17 cellular contexts compared by ENCODE assay signal in the genomic region with DNA sequence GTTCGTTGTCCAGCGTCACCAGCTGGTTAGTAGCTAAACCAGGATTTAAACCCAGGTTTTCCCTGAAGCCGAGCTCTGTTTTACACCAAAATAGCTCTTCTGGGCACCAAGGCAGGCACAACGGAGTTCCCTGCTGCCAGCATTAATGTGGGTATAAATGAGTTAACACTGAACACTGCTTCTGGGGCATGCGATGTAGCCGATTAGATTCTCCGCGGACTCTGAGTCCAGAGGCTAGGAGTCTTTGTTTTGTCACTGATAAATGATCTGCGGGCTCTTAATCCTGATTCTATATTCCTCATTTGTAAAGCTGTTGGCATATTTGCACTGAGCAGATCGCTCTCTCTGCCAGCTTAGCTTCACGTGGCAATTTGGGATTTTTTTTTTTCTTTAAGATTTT. TPM values are rescaled to one million over a fixed set of nuclear protein-coding genes. Genes with fewer than 3 reads are reported as not detected.
DNase-seq lines count a peak whose midpoint lies in the region; ATAC-seq, FAIRE-seq and TF ChIP-seq lines count a peak whose summit lies in the region.
"Had no signal": no experiment of that assay in that cellular context is flagged by ENCODE, and none has a peak within 500 bp of the region (broad histone marks: within the 10 kb centered on the region; RNA-seq: fewer than 3 reads in every experiment).

No MANE protein-coding gene starts in this region.

- H3K4me3 ChIP-seq in A549 (no peak overlapping the region), dorsolateral prefrontal cortex (peak overlapping the region in 57 of 59 donors; percentile 5 to 67 (median 41)), pancreas (no peak overlapping the region)
- H3K4me3 ChIP-seq: spleen, tibial nerve had no signal

- TF ChIP-seq RAD21 in A549 (conservative IDR thresholded peaks at IDR 0.05 in 1 of 2, IDR thresholded peaks at IDR 0.05 in 1 of 2) = no peak

- 0 out of 3 replicates have a peak, but pooled peaks cover 3% of the 10 kb centered on the region for H3K9me3 ChIP-seq in A549
- H3K9me3 ChIP-seq in pancreas = no peaks in the 10 kb centered on the region

- no peak for TF ChIP-seq POLR2A in A549 (IDR thresholded peaks at IDR 0.05; ENCODE audit: low read length)

- ATAC-seq in A549 (no peak; a peak in 2 of 6 replicates), pancreas (peak; percentile 30 to 67 (median 57))
- ATAC-seq: activated CD4-positive, alpha-beta T cell treated with anti-CD3 and anti-CD28 coated beads for 36 hours had no signal

- TF ChIP-seq EP300 in A549 (IDR thresholded peaks at IDR 0.05) = no peak

- H3K4me1 ChIP-seq in A549 (peaks cover 15% of the 10 kb centered on the region), pancreas (peaks cover 0 to 4% (median 0%) of the 10 kb centered on the region in 3 donors)
- H3K4me1 ChIP-seq: parathyroid adenoma had no signal

- TF ChIP-seq CTCF in A549 (IDR thresholded peaks at IDR 0.05) = no peak
- TF ChIP-seq CTCF in dorsolateral prefrontal cortex (IDR thresholded peaks at IDR 0.05 in 54 of 56, conservative IDR thresholded peaks at IDR 0.05 in 2 of 56; ENCODE audit: low read depth in 1 of 56, partially characterized antibody in 56 of 56) = no peak
- no peak for TF ChIP-seq CTCF in pancreas (IDR thresholded peaks at IDR 0.05)

- FAIRE-seq in A549 (lab: Jason Lieb, UNC) = no peak
- FAIRE-seq in pancreas (lab: Jason Lieb, UNC) = no peak
- FAIRE-seq: colon had no signal

- no peak for DNase-seq in A549 (ENCODE audit: low read depth in 1 of 2, low spot score in 1 of 2)
- peak; percentile 32 for DNase-seq in NCI-H69 (lab: John Stamatoyannopoulos, UW)
- peak in 2 of 10 donors; percentile 25 to 40 for DNase-seq in dorsolateral prefrontal cortex
- DNase-seq in pancreas = no peak
- DNase-seq in activated T-cell treated with anti-CD3 and anti-CD28 coated beads for 4 hours = no peak
- no peak for DNase-seq in pons (ENCODE audit: low spot score)
- no peak for DNase-seq in NCI-H1694 (lab: John Stamatoyannopoulos, UW)
- no peak for DNase-seq in NCI-H2081 treated with DMSO at 0.1 percent for 48 hours (lab: John Stamatoyannopoulos, UW)
- DNase-seq: ACHN; activated CD4-positive, alpha-beta T cell treated with anti-CD3 and anti-CD28 coated beads for 36 hours; activated gamma-delta T cell treated with Interleukin-2 at 50 U/mL for 16 hours; NCI-H1694 treated with DMSO at 0.1 percent for 48 hours; T-helper 9 cell had no signal

- H3K27me3 ChIP-seq in dorsolateral prefrontal cortex = no peaks in the 10 kb centered on the region
- H3K27me3 ChIP-seq in pancreas = no peaks in the 10 kb centered on the region
- H3K27me3 ChIP-seq: tibial nerve had no signal

- no peaks in the 10 kb centered on the region for H3K36me3 ChIP-seq in pancreas
- H3K36me3 ChIP-seq: spleen, tibial nerve had no signal

- H3K27ac ChIP-seq in A549 (peak overlapping the region; percentile 63 to 77; a peak in 5 of 6 replicates), dorsolateral prefrontal cortex (peak overlapping the region in 19 of 59 donors; percentile 1 to 75 (median 21)), pancreas (peak overlapping the region in 1 of 4 donors; percentile 10)
- H3K27ac ChIP-seq: parathyroid adenoma, tibial nerve had no signal

- POLR2A ChIA-PET in A549 (lab: Yijun Ruan, JAX) = interaction anchor here (0.7 kb wide), 1 partner anchor 52 kb away, joined by 3 read pairs; no protein-coding TSS in a partner anchor

- intact Hi-C loops in dorsolateral prefrontal cortex (cut with DNase I) = loop anchor here in 1 of 2 donors (10.0 kb wide), 1 partner anchor 312 kb away; the partner anchor contains the start of gene FJX1
- intact Hi-C loops in pancreas (cut with DNase I) = no loop called here

- H3K4me2 ChIP-seq in A549 = peak overlapping the region; percentile 68

- WGBS in A549 (ENCODE audit: missing lambda C conversion rate) = 74% methylated on average over 11 of the region's 11 CpGs
- 44 to 51% methylated on average over 11 of the region's 11 CpGs for WGBS in pancreas, 2 donors

- CTCF ChIA-PET in A549 (lab: Yijun Ruan, JAX) = interaction anchor here (0.7 to 1.7 kb wide), 2 partner anchors 105 to 143 kb away, joined by 3 to 6 read pairs; no protein-coding TSS in a partner anchor

TF ChIP-seq in A549, 52 proteins besides CTCF, POLR2A, EP300 and RAD21:
- TF ChIP-seq RARB (CRISPR knock-in tag; IDR thresholded peaks at IDR 0.05) (no peak), JUN (IDR thresholded peaks at IDR 0.05) (no peak), SREBF2 (IDR thresholded peaks at IDR 0.05) (no peak), E2F6 (IDR thresholded peaks at IDR 0.05; ENCODE audit: borderline replicate concordance, low read depth) (no peak), GATA3 (IDR thresholded peaks at IDR 0.05; ENCODE audit: borderline replicate concordance) (no peak), TP53 (CRISPR knock-in tag; IDR thresholded peaks at IDR 0.05) (no peak), RNF2 (IDR thresholded peaks at IDR 0.05; ENCODE audit: borderline replicate concordance, low read depth) (no peak), TFCP2L1 (CRISPR knock-in tag; IDR thresholded peaks at IDR 0.05) (no peak), NFE2L2 (conservative IDR thresholded peaks at IDR 0.05; ENCODE audit: low read length) (no peak), MAX (IDR thresholded peaks at IDR 0.05) (no peak), MAFK (IDR thresholded peaks at IDR 0.05; ENCODE audit: partially characterized antibody) (no peak), HEYL (CRISPR knock-in tag; IDR thresholded peaks at IDR 0.05) (no peak), PBX3 (IDR thresholded peaks at IDR 0.05) (no peak), MYC (IDR thresholded peaks at IDR 0.05; ENCODE audit: borderline replicate concordance, low read length) (no peak), CHD4 (IDR thresholded peaks at IDR 0.05; ENCODE audit: borderline replicate concordance) (no peak), KDM1A (IDR thresholded peaks at IDR 0.05; ENCODE audit: low read depth) (no peak), ZSCAN20 (CRISPR knock-in tag; IDR thresholded peaks at IDR 0.05) (no peak)

RNA-seq across cellular contexts. Expression of gene LDLRAD3, which starts 16.8 kb away (rescaled TPM):
- polyA plus RNA-seq in A549 (2011; rRNA removed) (13.2 and 15.8 TPM in 2 replicates), A549 (2017; fragmentation: RNase III; extraction: RNeasy Plus Mini Kit Qiagen cat#74134 plus additional on column Dnase treatment) (10.5 to 11.6 TPM (median 11.2 TPM) in 3 replicates), pancreas (1 to 10 TPM; 2.5 to 6.0 TPM)
- 8.7 and 13.3 TPM in 2 replicates for polyA plus RNA-seq in A549 (2012; cell fraction: cytosol; rRNA removed)
- 8.2 and 10.1 TPM in 2 replicates for polyA plus RNA-seq in A549 (2012; cell fraction: nucleus; rRNA removed)
- polyA minus RNA-seq in A549 (2011; rRNA and poly(A)+ RNA removed) = 13.8 and 15.3 TPM in 2 replicates
- total RNA-seq in dorsolateral prefrontal cortex (10 to 100 TPM in 118 of 120 experiments, 1 to 10 TPM in 2; 8.6 to 50.7 (median 16.4) TPM), pancreas (1 to 10 TPM; 4.3 to 6.8 (median 5.6) TPM)

Comparison
In these comparisons a context has a peak if more than half of its experiments do, and no peak if none do; other contexts are left out.
1. ATAC-seq: peak in pancreas (4 of 4); none in A549 (0 of 2).
2. H3K4me3 ChIP-seq: peak in dorsolateral prefrontal cortex (57 of 59); none in A549 (single experiment) and pancreas (0 of 4).